In the genomic region with DNA sequence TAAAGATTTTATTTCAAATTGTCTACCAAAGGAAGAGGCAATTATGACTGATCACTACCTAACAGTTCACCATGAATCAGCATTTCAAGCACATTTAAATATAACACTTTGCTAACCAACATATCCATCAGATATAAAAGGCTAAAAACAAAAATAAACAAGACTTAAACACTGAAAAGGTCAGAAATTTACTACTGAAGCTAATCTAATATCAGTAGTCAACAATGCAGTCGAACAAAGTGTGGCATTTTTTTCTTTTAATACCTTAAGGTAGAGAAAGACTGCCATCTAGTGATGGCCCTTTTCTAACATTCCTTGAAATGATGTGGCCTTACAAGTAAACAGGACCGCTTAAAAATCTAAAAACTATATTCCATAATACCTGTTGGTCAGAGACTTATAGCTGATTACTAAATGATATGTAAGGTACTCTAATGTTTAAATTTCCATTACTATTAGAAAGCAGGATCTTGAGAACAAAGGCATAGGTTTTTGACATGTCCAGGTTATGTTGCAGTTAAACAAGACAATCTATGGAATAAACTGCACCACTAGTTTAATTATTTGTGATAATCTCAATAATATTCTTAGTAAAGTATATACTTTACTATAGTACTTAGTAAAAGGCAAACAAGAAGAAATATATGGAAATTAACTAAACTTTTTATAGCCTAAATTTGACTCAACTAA, we compare ENCODE assay signal across 8 cellular contexts.
DNase-seq lines count a peak whose midpoint lies in the region; ATAC-seq and TF ChIP-seq lines count a peak whose summit lies in the region.

No MANE protein-coding gene starts in this region.

- WGBS in prostate gland, result 25% methylated on average over 2 of the region's 2 CpGs

- TF ChIP-seq POLR2A in prostate gland (IDR thresholded peaks at IDR 0.05), result no peak

- no peak for ATAC-seq in foreskin keratinocyte

- DNase-seq in NCI-H2081 (lab: John Stamatoyannopoulos, UW) (peak; percentile 43 to 53), NCI-H2081 treated with DMSO at 0.1 percent for 48 hours (lab: John Stamatoyannopoulos, UW) (no peak), NCI-H1105 treated with DMSO at 0.1 percent for 48 hours (lab: John Stamatoyannopoulos, UW) (peak; percentile 61), SKM-1 treated with dmso at 0.1 percent for 144 hours (lab: John Stamatoyannopoulos, UW; ENCODE audit: unreplicated experiment) (peak; percentile 48), foreskin keratinocyte (peak in 1 of 2 donors; percentile 52), prostate gland (ENCODE audit: low spot score) (peak; percentile 26), activated T-cell treated with anti-CD3 and anti-CD28 coated beads for 4 hours (no peak)
- DNase-seq in stimulated activated CD4-positive, alpha-beta T cell treated with anti-CD3 and anti-CD28 coated beads, Interleukin-15, amount 100 ng/mL, for 24 hours, result no peak

- H3K27ac ChIP-seq in foreskin keratinocyte (no peak overlapping the region), prostate gland (no peak overlapping the region)

- no peaks in the 10 kb centered on the region for H3K9me3 ChIP-seq in prostate gland

- intact Hi-C loops in prostate gland (cut with DNase I), result loop anchor here (5.0 to 10.0 kb wide), 4 partner anchors 161 to 1199 kb away; no protein-coding TSS in a partner anchor

- TF ChIP-seq CTCF in foreskin keratinocyte (conservative IDR thresholded peaks at IDR 0.05), result peak; percentile 84
- peak; percentile 17 to 74 (median 60) for TF ChIP-seq CTCF in prostate gland (IDR thresholded peaks at IDR 0.05)

- H3K36me3 ChIP-seq in prostate gland, result no peaks in the 10 kb centered on the region

- H3K4me3 ChIP-seq in prostate gland, result no peak overlapping the region

- H3K4me1 ChIP-seq in foreskin keratinocyte (peaks cover 14% of the 10 kb centered on the region), prostate gland (replicated peaks) (no peaks in the 10 kb centered on the region)

- H3K27me3 ChIP-seq in foreskin keratinocyte (no peaks in the 10 kb centered on the region), prostate gland (replicated peaks; ENCODE audit: insufficient read depth) (no peaks in the 10 kb centered on the region)

Comparison
In these comparisons a context has a peak if more than half of its experiments do, and no peak if none do; other contexts are left out.
1. DNase-seq: peak in NCI-H2081 (2 of 2), NCI-H1105 treated with DMSO at 0.1 percent for 48 hours (single experiment), SKM-1 treated with dmso at 0.1 percent for 144 hours (single experiment) and prostate gland (single experiment); none in NCI-H2081 treated with DMSO at 0.1 percent for 48 hours (single experiment), stimulated activated CD4-positive, alpha-beta T cell treated with anti-CD3 and anti-CD28 coated beads, Interleukin-15, amount 100 ng/mL, for 24 hours (single experiment) and activated T-cell treated with anti-CD3 and anti-CD28 coated beads for 4 hours (single experiment).